Comparison of ENCODE assay signal across 13 cellular contexts in genomic region chr20:47241345-47241781, GRCh38.
DNase-seq lines count a peak whose midpoint lies in the region; ATAC-seq and TF ChIP-seq lines count a peak whose summit lies in the region.
"Had no signal": no experiment of that assay in that cellular context is flagged by ENCODE, and none has a peak within 500 bp of the region (broad histone marks: within the 10 kb centered on the region; RNA-seq: fewer than 3 reads in every experiment).

No MANE protein-coding gene starts in this region.

- H3K36me3 Mint-ChIP-seq in chondrocyte (ENCODE audit: low read depth), result peaks cover 24% of the 10 kb centered on the region

- H3K27ac Mint-ChIP-seq in chondrocyte (ENCODE audit: unreplicated experiment), result peak overlapping the region; percentile 67
- H3K27ac Mint-ChIP-seq: T-helper 1 cell treated with Interleukin-12 subunit alpha and Interleukin-12 subunit beta and Interleukin-4 antibody, amounts not matched to agents 30 μg/mL and 1 μg/mL, for 36 hours had no signal

- ATAC-seq in GM21619 (IDR thresholded peaks at IDR 0.05; ENCODE audit: unreplicated experiment) (no peak), HG03108 (IDR thresholded peaks at IDR 0.05; ENCODE audit: unreplicated experiment) (no peak), omental fat pad (ENCODE audit: low FRiP score) (no peak)

- no peaks in the 10 kb centered on the region for H3K27me3 Mint-ChIP-seq in chondrocyte (ENCODE audit: low read depth)

- no peaks in the 10 kb centered on the region for H3K9me3 Mint-ChIP-seq in chondrocyte (ENCODE audit: low read depth)
- H3K9me3 Mint-ChIP-seq: neural crest cell; T-helper 1 cell treated with Interleukin-12 subunit alpha and Interleukin-12 subunit beta and Interleukin-4 antibody, amounts not matched to agents 30 μg/mL and 1 μg/mL, for 36 hours had no signal

- peaks cover 18% of the 10 kb centered on the region for H3K4me1 Mint-ChIP-seq in chondrocyte (ENCODE audit: low read depth)
- H3K4me1 Mint-ChIP-seq: neural crest cell had no signal

- DNase-seq in AG09309 (ENCODE audit: low read depth) (peak; percentile 79), LHCN-M2 (ENCODE audit: low read depth) (peak; percentile 84), chondrocyte (ENCODE audit: low spot score) (no peak), mucosa of gallbladder (ENCODE audit: low spot score) (peak; percentile 25), NCI-H1436 (lab: John Stamatoyannopoulos, UW) (no peak), omental fat pad (ENCODE audit: low spot score) (no peak)
- DNase-seq: effector CD4-positive, alpha-beta T cell; stimulated activated CD4-positive, alpha-beta T cell treated with anti-CD3 and anti-CD28 coated beads, Interleukin-1b, Interleukin-23, amount 100 ng/mL, for 48 hours; stimulated activated naive CD4-positive, alpha-beta T cell treated with Interleukin-2 at 50 U/mL for 16 hours had no signal

- no peak overlapping the region for H3K4me3 Mint-ChIP-seq in chondrocyte (ENCODE audit: unreplicated experiment)
- H3K4me3 Mint-ChIP-seq: neural crest cell; T-helper 1 cell treated with Interleukin-12 subunit alpha and Interleukin-12 subunit beta and Interleukin-4 antibody, amounts not matched to agents 30 μg/mL and 1 μg/mL, for 36 hours had no signal

- no peak for TF ChIP-seq CTCF in AG09309 (IDR thresholded peaks at IDR 0.05; ENCODE audit: control insufficient read depth, insufficient read depth, low read depth, low read length, missing control alignments)
- no peak for TF ChIP-seq CTCF in chondrocyte (IDR thresholded peaks at IDR 0.05)
- no peak for TF ChIP-seq CTCF in omental fat pad (IDR thresholded peaks at IDR 0.05)

- no peak overlapping the region for H3K4me3 ChIP-seq in AG09309 (ENCODE audit: control insufficient read depth, low read depth, low read length)

Comparison
In these comparisons a context has a peak if more than half of its experiments do, and no peak if none do; other contexts are left out.
1. DNase-seq: peak in AG09309 (single experiment), LHCN-M2 (single experiment) and mucosa of gallbladder (single experiment); none in chondrocyte (single experiment), NCI-H1436 (single experiment) and omental fat pad (single experiment).